ENCODE assay signal across 9 cellular contexts in the genomic region with DNA sequence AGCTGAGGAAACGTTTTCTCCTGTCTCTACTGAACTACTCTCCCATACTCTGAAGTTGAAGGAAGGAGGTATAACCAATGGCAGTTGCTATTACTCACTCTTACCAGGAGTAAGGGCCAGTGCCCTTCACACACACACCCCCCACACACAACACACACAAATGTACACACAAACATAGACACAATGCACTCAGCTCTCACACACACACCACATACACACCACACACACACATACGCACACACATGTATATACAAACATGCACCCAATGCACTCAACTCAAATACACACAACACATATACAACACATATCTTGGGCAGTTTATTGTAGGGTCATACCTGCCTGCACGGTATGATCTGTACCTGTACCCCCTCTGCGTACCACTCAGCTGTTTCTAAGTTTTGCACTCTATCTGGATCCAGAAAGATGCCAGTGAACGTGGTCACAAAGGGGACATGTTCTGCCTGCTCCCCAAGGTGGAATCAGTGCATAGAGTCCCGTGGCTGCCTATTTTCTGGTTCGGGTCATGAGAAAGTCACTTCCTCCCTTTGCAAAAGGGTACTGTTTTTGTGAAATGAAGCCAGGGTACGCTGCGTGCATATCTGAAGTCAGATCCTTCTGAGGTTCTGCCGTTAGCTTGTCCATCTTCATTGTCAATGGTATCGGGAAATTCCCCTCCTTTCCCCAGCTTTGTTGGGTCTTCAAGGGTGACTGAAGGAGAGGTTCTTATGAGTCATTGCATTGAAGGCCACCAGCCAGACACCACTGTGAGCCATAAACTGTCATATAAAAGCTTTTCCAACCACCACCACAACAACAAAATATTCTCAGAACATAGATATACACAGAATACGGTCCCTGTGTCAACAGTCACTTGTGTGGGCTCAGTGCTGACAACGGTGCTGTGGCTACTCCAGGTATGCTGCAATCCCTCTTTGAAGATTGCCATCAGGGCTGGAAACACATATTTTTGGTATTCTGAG.
DNase-seq lines count a peak whose midpoint lies in the region; ATAC-seq, FAIRE-seq and TF ChIP-seq lines count a peak whose summit lies in the region.
"Had no signal": no experiment of that assay in that cellular context is flagged by ENCODE, and none has a peak within 500 bp of the region (broad histone marks: within the 10 kb centered on the region; RNA-seq: fewer than 3 reads in every experiment).

No MANE protein-coding gene starts in this region.

- no peak for FAIRE-seq in A549 (lab: Jason Lieb, UNC)

- DNase-seq in A549 (ENCODE audit: low read depth in 1 of 2, low spot score in 1 of 2) (peak in 1 of 2 experiments; percentile 19), Ammon's horn (ENCODE audit: low spot score) (no peak), H9 (no peak), T-helper 9 cell (no peak), cerebellar cortex (ENCODE audit: low spot score) (no peak)
- DNase-seq in activated CD4-positive, alpha-beta T cell treated with anti-CD3 and anti-CD28 coated beads, Interleukin-2, amount 10 ng/mL, durations not matched to agents 24 days and 14 days = peak; percentile 68
- DNase-seq: DMS79 treated with DMSO at 0.1 percent for 48 hours had no signal

- no peak overlapping the region for H3K23ac ChIP-seq in H9 (ENCODE audit: insufficient read length, low read depth, low read length)

- no peak overlapping the region for H2BK15ac ChIP-seq in H9 (ENCODE audit: low read depth, low read length)

- no peaks in the 10 kb centered on the region for H4K20me1 ChIP-seq in H9 (ENCODE audit: control insufficient read depth, insufficient read depth, insufficient read length)

- no peak overlapping the region for H4K91ac ChIP-seq in H9 (ENCODE audit: insufficient read length, low read depth, low read length)

- peaks cover 38% of the 10 kb centered on the region for H3K4me1 Mint-ChIP-seq in activated CD4-positive, alpha-beta T cell treated with anti-CD3 and anti-CD28 coated beads, Interleukin-2, amount 10 ng/mL, durations not matched to agents 24 days and 14 days
- peaks cover 8% of the 10 kb centered on the region in 2 experiments for H3K4me1 Mint-ChIP-seq in H9

- H2BK5ac ChIP-seq in H9 (ENCODE audit: insufficient read length, low read length) = no peak overlapping the region

- peak overlapping the region; percentile 65; the same call in 2 of the 3 replicates for H3K4me2 ChIP-seq in A549
- H3K4me2 ChIP-seq in H9 (ENCODE audit: insufficient read depth, insufficient read length, low read length) = no peak overlapping the region

- H3K79me1 ChIP-seq in H9 (ENCODE audit: insufficient read depth, low read depth, low read length, poor library complexity, severe bottlenecking) = no peaks in the 10 kb centered on the region

- H3K18ac ChIP-seq in H9 (ENCODE audit: insufficient read length, low read depth, low read length) = no peak overlapping the region

- H3K27ac ChIP-seq in A549 = peak overlapping the region; percentile 33 to 50; a peak in 4 of 6 replicates
- no peak overlapping the region for H3K27ac ChIP-seq in H9 (ENCODE audit: insufficient read length, low read depth, low read length)

- H2BK120ac ChIP-seq in H9 (ENCODE audit: low read depth, low read length, poor library complexity, severe bottlenecking) = no peak overlapping the region

- no peaks in the 10 kb centered on the region; the same call in 1 of the 2 replicates for H3K27me3 ChIP-seq in H9 (ENCODE audit: insufficient read depth, low read length)

- H2AK5ac ChIP-seq in H9 (ENCODE audit: insufficient read length, low read length) = no peak overlapping the region

- H3K36me3 Mint-ChIP-seq in activated CD4-positive, alpha-beta T cell treated with anti-CD3 and anti-CD28 coated beads, Interleukin-2, amount 10 ng/mL, durations not matched to agents 24 days and 14 days (ENCODE audit: low read depth) = peaks cover 9% of the 10 kb centered on the region
- no peaks in the 10 kb centered on the region for H3K36me3 Mint-ChIP-seq in H9 (ENCODE audit: insufficient read depth in 1 of 3, low read depth in 3 of 3)

- H3K14ac ChIP-seq in H9 (ENCODE audit: insufficient read depth, low read length) = no peak overlapping the region

- intact Hi-C loops in activated CD4-positive, alpha-beta T cell treated with anti-CD3 and anti-CD28 coated beads, Interleukin-2, amount 10 ng/mL, durations not matched to agents 24 days and 14 days (cut with micrococcal nuclease) = loop anchor here (1.0 to 2.0 kb wide), 5 partner anchors 9 to 114 kb away; no protein-coding TSS in a partner anchor

- peaks cover 12% of the 10 kb centered on the region for H3K9me3 Mint-ChIP-seq in activated CD4-positive, alpha-beta T cell treated with anti-CD3 and anti-CD28 coated beads, Interleukin-2, amount 10 ng/mL, durations not matched to agents 24 days and 14 days
- no peaks in the 10 kb centered on the region for H3K9me3 Mint-ChIP-seq in H9

- H2BK12ac ChIP-seq in H9 (ENCODE audit: insufficient read length, low read depth, low read length) = no peak overlapping the region

- POLR2A ChIA-PET in A549 (lab: Yijun Ruan, JAX) = no interaction called here

- no peak overlapping the region for H3K56ac ChIP-seq in H9 (ENCODE audit: insufficient read length, low read depth, low read length)

- TF ChIP-seq CTCF in A549 (IDR thresholded peaks at IDR 0.05) = no peak
- no peak for TF ChIP-seq CTCF in H9 (conservative IDR thresholded peaks at IDR 0.05)

- no peaks in the 10 kb centered on the region for H3K23me2 ChIP-seq in H9 (ENCODE audit: insufficient read length, low read depth, low read length, poor library complexity, severe bottlenecking)

- H3K4me3 ChIP-seq in A549 = no peak overlapping the region

- no peak overlapping the region for H3K4me3 Mint-ChIP-seq in activated CD4-positive, alpha-beta T cell treated with anti-CD3 and anti-CD28 coated beads, Interleukin-2, amount 10 ng/mL, durations not matched to agents 24 days and 14 days
- H3K4me3 Mint-ChIP-seq in H9 = no peak overlapping the region

- H3K27me3 Mint-ChIP-seq in activated CD4-positive, alpha-beta T cell treated with anti-CD3 and anti-CD28 coated beads, Interleukin-2, amount 10 ng/mL, durations not matched to agents 24 days and 14 days = peaks cover 15% of the 10 kb centered on the region
- no peaks in the 10 kb centered on the region for H3K27me3 Mint-ChIP-seq in H9 (ENCODE audit: low read depth)

- H3K79me2 ChIP-seq in H9 (ENCODE audit: insufficient read depth, low read length) = no peaks in the 10 kb centered on the region

- H3K9me3 ChIP-seq in A549 (no peaks in the 10 kb centered on the region), H9 (ENCODE audit: control insufficient read depth, low read depth, low read length) (no peaks in the 10 kb centered on the region)

- no peak overlapping the region for H3K4ac ChIP-seq in H9 (ENCODE audit: low read depth, low read length)

- no peak overlapping the region for H4K5ac ChIP-seq in H9 (ENCODE audit: insufficient read length, low read depth, low read length)

- no peak; a peak in 1 of 6 replicates for ATAC-seq in A549
- peak; percentile 70 for ATAC-seq in GM18868 (IDR thresholded peaks at IDR 0.05; ENCODE audit: unreplicated experiment)
- peak; percentile 46 for ATAC-seq in HG02943 (IDR thresholded peaks at IDR 0.05; ENCODE audit: low read depth, unreplicated experiment)

- no peak for TF ChIP-seq RAD21 in A549 (conservative IDR thresholded peaks at IDR 0.05 in 1 of 2, IDR thresholded peaks at IDR 0.05 in 1 of 2)

- WGBS in A549 (ENCODE audit: missing lambda C conversion rate) = 80% methylated on average over 13 of the region's 13 CpGs
- WGBS in H9 (ENCODE audit: extremely low coverage, insufficient read length, low lambda C conversion rate) = no CpG with 5 or more reads among the region's 13 CpGs

- CTCF ChIA-PET in A549 (lab: Yijun Ruan, JAX) = interaction anchor here (0.9 to 1.7 kb wide), 5 partner anchors 10 to 269 kb away, joined by 3 to 6 read pairs (median 3); no protein-coding TSS in a partner anchor

- H4K8ac ChIP-seq in H9 (replicated peaks; ENCODE audit: insufficient read length, low read depth, low read length) = no peak overlapping the region

- H2BK20ac ChIP-seq in H9 (ENCODE audit: low read depth, low read length, poor library complexity, severe bottlenecking) = no peak overlapping the region

- H3K4me1 ChIP-seq in A549 = peaks cover 32% of the 10 kb centered on the region
- H3K4me1 ChIP-seq in H9 (ENCODE audit: insufficient read depth, low read length) = 0 out of 2 replicates have a peak, but pooled peaks cover 3% of the 10 kb centered on the region

- no peak overlapping the region for H2AFZ ChIP-seq in H9 (ENCODE audit: low read length)

- TF ChIP-seq POLR2A in A549 (IDR thresholded peaks at IDR 0.05; ENCODE audit: low read length) = no peak

- peak overlapping the region; percentile 36 for H3K27ac Mint-ChIP-seq in activated CD4-positive, alpha-beta T cell treated with anti-CD3 and anti-CD28 coated beads, Interleukin-2, amount 10 ng/mL, durations not matched to agents 24 days and 14 days
- H3K27ac Mint-ChIP-seq in H9 = no peak overlapping the region

- no peak overlapping the region for H3T11ph ChIP-seq in H9 (ENCODE audit: low read length)

- no peak overlapping the region for H3K9ac ChIP-seq in H9 (ENCODE audit: extremely low read depth, insufficient read length, low read length)

- no peak for TF ChIP-seq EP300 in A549 (IDR thresholded peaks at IDR 0.05)

TF ChIP-seq in A549, 52 proteins besides CTCF, POLR2A, EP300 and RAD21:
- TF ChIP-seq ZSCAN20 (CRISPR knock-in tag; IDR thresholded peaks at IDR 0.05) = no peak
- TF ChIP-seq SMC3 (IDR thresholded peaks at IDR 0.05) = no peak
- TF ChIP-seq, protein P1, sequence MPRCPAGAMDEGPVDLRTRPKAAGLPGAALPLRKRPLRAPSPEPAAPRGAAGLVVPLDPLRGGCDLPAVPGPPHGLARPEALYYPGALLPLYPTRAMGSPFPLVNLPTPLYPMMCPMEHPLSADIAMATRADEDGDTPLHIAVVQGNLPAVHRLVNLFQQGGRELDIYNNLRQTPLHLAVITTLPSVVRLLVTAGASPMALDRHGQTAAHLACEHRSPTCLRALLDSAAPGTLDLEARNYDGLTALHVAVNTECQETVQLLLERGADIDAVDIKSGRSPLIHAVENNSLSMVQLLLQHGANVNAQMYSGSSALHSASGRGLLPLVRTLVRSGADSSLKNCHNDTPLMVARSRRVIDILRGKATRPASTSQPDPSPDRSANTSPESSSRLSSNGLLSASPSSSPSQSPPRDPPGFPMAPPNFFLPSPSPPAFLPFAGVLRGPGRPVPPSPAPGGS (IDR thresholded peaks at IDR 0.05) = no peak
- no peak for TF ChIP-seq FOSL2 (IDR thresholded peaks at IDR 0.05)
- peak; percentile 42 for TF ChIP-seq FOSL2 (CRISPR knock-in tag; IDR thresholded peaks at IDR 0.05)
- TF ChIP-seq CBX2 (IDR thresholded peaks at IDR 0.05; ENCODE audit: borderline replicate concordance, low read depth) = no peak

Comparison
In these comparisons a context has a peak if more than half of its experiments do, and no peak if none do; other contexts are left out.
1. ATAC-seq: peak in GM18868 (single experiment) and HG02943 (single experiment); none in A549 (0 of 2).